ENCODE assay signal across 1 cellular context in the genomic region with DNA sequence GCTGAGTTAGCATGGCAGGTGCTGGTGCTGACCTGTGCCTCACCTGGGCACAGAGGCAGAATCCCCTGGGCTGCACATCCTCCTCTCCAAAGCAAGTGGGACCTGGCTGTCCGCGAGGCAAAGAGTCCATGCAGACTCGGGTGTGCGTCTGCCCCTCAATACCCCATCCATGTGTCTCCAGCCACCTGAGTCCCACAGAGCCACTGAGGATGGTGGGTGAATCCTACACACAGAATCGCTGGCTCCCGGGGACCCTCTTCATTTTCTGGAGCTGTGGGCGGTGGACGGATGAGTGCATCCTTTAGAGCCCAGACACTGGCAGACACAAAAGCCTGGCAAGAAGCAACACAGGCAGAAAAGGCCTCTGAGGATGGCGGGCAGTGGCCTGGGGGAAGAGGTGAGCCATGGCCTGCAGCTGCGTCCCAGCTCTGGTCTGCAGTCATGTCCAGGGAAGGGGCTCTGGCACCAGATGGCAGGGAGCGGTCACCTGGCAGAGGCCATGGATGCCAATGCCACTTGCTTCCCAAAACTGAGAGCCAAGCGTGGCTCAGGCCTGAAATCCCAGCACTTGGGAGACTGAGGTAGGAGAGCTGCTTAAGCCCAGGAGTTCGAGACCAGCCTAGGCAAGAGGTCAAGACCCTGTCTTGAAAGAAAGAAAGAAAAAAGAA.
TF ChIP-seq lines count a peak whose summit lies in the region.

No MANE protein-coding gene starts in this region.

TF ChIP-seq in H1, 55 proteins besides CTCF, POLR2A, EP300 and RAD21:
- TF ChIP-seq JUND (IDR thresholded peaks at IDR 0.05; ENCODE audit: low read length) (no peak), CREB1 (IDR thresholded peaks at IDR 0.05) (no peak), HDAC2 (IDR thresholded peaks at IDR 0.05; ENCODE audit: borderline replicate concordance in 1 of 2, low read depth in 2 of 2, low read length in 2 of 2) (no peak), ASH2L (IDR thresholded peaks at IDR 0.05; ENCODE audit: low read length) (no peak), TAF7 (optimal IDR thresholded peaks at IDR 0.05; ENCODE audit: borderline replicate concordance, low read depth, low read length) (no peak), SP4 (IDR thresholded peaks at IDR 0.05; ENCODE audit: low read length) (no peak), TEAD4 (IDR thresholded peaks at IDR 0.05; ENCODE audit: low read depth, low read length) (no peak), SIN3A (conservative IDR thresholded peaks at IDR 0.05 in 1 of 2, IDR thresholded peaks at IDR 0.05 in 1 of 2; ENCODE audit: low read depth in 1 of 2, low read length in 2 of 2) (no peak), BCL11A (IDR thresholded peaks at IDR 0.05; ENCODE audit: low read depth in 2 of 2, low read length in 2 of 2) (no peak), CHD2 (IDR thresholded peaks at IDR 0.05; ENCODE audit: low read length) (no peak), SIRT6 (IDR thresholded peaks at IDR 0.05; ENCODE audit: low read length) (no peak), TAF1 (IDR thresholded peaks at IDR 0.05; ENCODE audit: low read depth, low read length) (no peak), KDM1A (IDR thresholded peaks at IDR 0.05; ENCODE audit: borderline replicate concordance, low read length) (no peak), POLR2AphosphoS5 (IDR thresholded peaks at IDR 0.05; ENCODE audit: low read depth, low read length) (no peak), FOSL1 (IDR thresholded peaks at IDR 0.05; ENCODE audit: insufficient read depth, low read depth, low read length) (no peak), CTBP2 (IDR thresholded peaks at IDR 0.05; ENCODE audit: borderline replicate concordance, insufficient read depth, insufficient read length, low read length) (no peak)
- TF ChIP-seq, protein P1, sequence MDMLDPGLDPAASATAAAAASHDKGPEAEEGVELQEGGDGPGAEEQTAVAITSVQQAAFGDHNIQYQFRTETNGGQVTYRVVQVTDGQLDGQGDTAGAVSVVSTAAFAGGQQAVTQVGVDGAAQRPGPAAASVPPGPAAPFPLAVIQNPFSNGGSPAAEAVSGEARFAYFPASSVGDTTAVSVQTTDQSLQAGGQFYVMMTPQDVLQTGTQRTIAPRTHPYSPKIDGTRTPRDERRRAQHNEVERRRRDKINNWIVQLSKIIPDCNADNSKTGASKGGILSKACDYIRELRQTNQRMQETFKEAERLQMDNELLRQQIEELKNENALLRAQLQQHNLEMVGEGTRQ (IDR thresholded peaks at IDR 0.05; ENCODE audit: low read length), result no peak
- TF ChIP-seq, protein P2, sequence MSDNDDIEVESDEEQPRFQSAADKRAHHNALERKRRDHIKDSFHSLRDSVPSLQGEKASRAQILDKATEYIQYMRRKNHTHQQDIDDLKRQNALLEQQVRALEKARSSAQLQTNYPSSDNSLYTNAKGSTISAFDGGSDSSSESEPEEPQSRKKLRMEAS (IDR thresholded peaks at IDR 0.05), result no peak
- TF ChIP-seq, protein P3, sequence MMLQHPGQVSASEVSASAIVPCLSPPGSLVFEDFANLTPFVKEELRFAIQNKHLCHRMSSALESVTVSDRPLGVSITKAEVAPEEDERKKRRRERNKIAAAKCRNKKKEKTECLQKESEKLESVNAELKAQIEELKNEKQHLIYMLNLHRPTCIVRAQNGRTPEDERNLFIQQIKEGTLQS (IDR thresholded peaks at IDR 0.05; ENCODE audit: insufficient read depth, low read depth, low read length), result no peak
TF ChIP-seq in H1: peak in this region for 0.
